Comparison of ENCODE assay signal across 18 cellular contexts in genomic region chrX:46547857-46548256, GRCh38. TPM values are rescaled to one million over a fixed set of nuclear protein-coding genes. Genes with fewer than 3 reads are reported as not detected.
DNase-seq lines count a peak whose midpoint lies in the region; FAIRE-seq and TF ChIP-seq lines count a peak whose summit lies in the region.
"Had no signal": no experiment of that assay in that cellular context is flagged by ENCODE, and none has a peak within 500 bp of the region (broad histone marks: within the 10 kb centered on the region; RNA-seq: fewer than 3 reads in every experiment).

No MANE protein-coding gene starts in this region.

- no peaks in the 10 kb centered on the region for H3K27me3 Mint-ChIP-seq in HFFc6 (ENCODE audit: insufficient read depth)
- H3K27me3 Mint-ChIP-seq: dendritic cell treated with granulocyte-macrophage colony-stimulating factor and Interleukin-4, amounts not matched to agents 40 ng/mL and 50 ng/mL, for 4 days; naive B cell; stimulated activated naive B cell treated with anti-CD40 and anti-IgM and Interleukin-4, amounts not matched to agents 10 μg/mL and 1 μg/mL and 100 μg/mL, for 72 hours had no signal

- H3K9ac ChIP-seq in keratinocyte (ENCODE audit: control insufficient read depth, extremely low read depth, insufficient read depth, low read length), result no peak overlapping the region

- H3K9me1 ChIP-seq in keratinocyte (ENCODE audit: control insufficient read depth, extremely low read depth, insufficient read depth, low read length), result no peaks in the 10 kb centered on the region

- CTCF ChIA-PET in AG04450 (lab: Charles Lee), result no interaction called here

- H3K4me1 Mint-ChIP-seq in HFFc6 (ENCODE audit: low read depth), result peaks cover 60% of the 10 kb centered on the region

- in situ Hi-C loops in astrocyte of the spinal cord (cut with HindIII; ENCODE audit: low sequenced_read_pairs), result no loop called here

- TF ChIP-seq CTCF in AG04450 (IDR thresholded peaks at IDR 0.05; ENCODE audit: low read depth, low read length), result no peak
- no peak for TF ChIP-seq CTCF in HFFc6 (IDR thresholded peaks at IDR 0.05)
- TF ChIP-seq CTCF in astrocyte of the spinal cord (IDR thresholded peaks at IDR 0.05; ENCODE audit: low read depth, low read length), result no peak
- TF ChIP-seq CTCF in keratinocyte (optimal IDR thresholded peaks at IDR 0.05 in 1 of 3, IDR thresholded peaks at IDR 0.05 in 1 of 3, conservative IDR thresholded peaks at IDR 0.05 in 1 of 3; ENCODE audit: extremely low read depth in 1 of 3, insufficient read depth in 2 of 3, low read length in 3 of 3), result no peak

- H3K27ac ChIP-seq in AG04450 (ENCODE audit: low read depth, low read length), result peak overlapping the region; percentile 77
- no peak overlapping the region for H3K27ac ChIP-seq in keratinocyte (ENCODE audit: control insufficient read depth, insufficient read depth, low read length)

- no peaks in the 10 kb centered on the region for H3K9me3 Mint-ChIP-seq in HFFc6
- H3K9me3 Mint-ChIP-seq: dendritic cell treated with granulocyte-macrophage colony-stimulating factor and Interleukin-4, amounts not matched to agents 40 ng/mL and 50 ng/mL, for 4 days; naive B cell had no signal

- H3K36me3 Mint-ChIP-seq in HFFc6 (ENCODE audit: low read depth), result peaks cover 21% of the 10 kb centered on the region
- H3K36me3 Mint-ChIP-seq: CD4-positive, CD25-positive, alpha-beta regulatory T cell; naive B cell had no signal

- FAIRE-seq in keratinocyte (lab: Jason Lieb, UNC), result no peak
- FAIRE-seq: GM19239 had no signal

- no peaks in the 10 kb centered on the region for H3K27me3 ChIP-seq in AG04450 (ENCODE audit: control insufficient read depth, insufficient read depth, low read length)
- no peaks in the 10 kb centered on the region for H3K27me3 ChIP-seq in keratinocyte (ENCODE audit: control insufficient read depth, extremely low read depth, insufficient read depth, low read length)

- no peaks in the 10 kb centered on the region for H3K36me3 ChIP-seq in keratinocyte (ENCODE audit: control insufficient read depth in 2 of 2, extremely low read depth in 1 of 2, insufficient read depth in 2 of 2, low read length in 2 of 2)

- POLR2A ChIA-PET in AG04450 (lab: Yijun Ruan, JAX), result no interaction called here

- H4K20me1 ChIP-seq in keratinocyte (ENCODE audit: control insufficient read depth, extremely low read depth, insufficient read depth, low read length), result no peaks in the 10 kb centered on the region

- peaks cover 6% of the 10 kb centered on the region for H3K4me1 ChIP-seq in keratinocyte (ENCODE audit: control insufficient read depth, extremely low read depth, insufficient read depth, low read length)

- H2AFZ ChIP-seq in keratinocyte (ENCODE audit: control insufficient read depth, low read length), result no peak overlapping the region

- peak overlapping the region; percentile 12 for H3K4me2 ChIP-seq in keratinocyte (ENCODE audit: control insufficient read depth, extremely low read depth, insufficient read depth, low read depth, low read length)

- peaks cover 28% of the 10 kb centered on the region for H3K79me2 ChIP-seq in keratinocyte (ENCODE audit: control insufficient read depth, insufficient read depth, low read length)

- H3K27ac Mint-ChIP-seq in HFFc6, result peak overlapping the region; percentile 75
- H3K27ac Mint-ChIP-seq: CD4-positive, CD25-positive, alpha-beta regulatory T cell; dendritic cell treated with granulocyte-macrophage colony-stimulating factor and Interleukin-4, amounts not matched to agents 40 ng/mL and 50 ng/mL, for 4 days; naive B cell; stimulated activated naive B cell treated with anti-CD40 and anti-IgM and Interleukin-4, amounts not matched to agents 10 μg/mL and 1 μg/mL and 100 μg/mL, for 72 hours had no signal

- no peaks in the 10 kb centered on the region; the same call in 1 of the 2 replicates for H3K9me3 ChIP-seq in AG04450 (ENCODE audit: control insufficient read depth, insufficient read depth, low read length)
- H3K9me3 ChIP-seq in keratinocyte (ENCODE audit: control insufficient read depth, low read depth, low read length), result no peaks in the 10 kb centered on the region

- DNase-seq in AG04450 (ENCODE audit: low read depth, low spot score) (peak; percentile 37), HFFc6 (peak; percentile 66), astrocyte of the spinal cord (ENCODE audit: low read depth, low spot score) (peak; percentile 70), keratinocyte (ENCODE audit: low read depth, low spot score) (peak; percentile 23), NCI-H128 (lab: John Stamatoyannopoulos, UW; ENCODE audit: unreplicated experiment) (no peak), NCI-H510A treated with DMSO at 0.1 percent for 48 hours (lab: John Stamatoyannopoulos, UW) (no peak)
- DNase-seq in stimulated activated CD4-positive, alpha-beta T cell treated with anti-CD3 and anti-CD28 coated beads, Interleukin-2, amount 100 ng/mL, for 48 hours, result no peak
- no peak for DNase-seq in activated naive CD4-positive, alpha-beta T cell (lab: John Stamatoyannopoulos, UW)
- DNase-seq: activated CD4-positive, alpha-beta T cell treated with anti-CD3 and anti-CD28 coated beads, Interleukin-2, amount 50 U/mL, for 1 hour; activated effector memory CD4-positive, alpha-beta T cell treated with anti-CD3 and anti-CD28 coated beads, Interleukin-2, amount 50 U/mL, for 16 hours; CD4-positive, CD25-positive, alpha-beta regulatory T cell; naive B cell; NCI-H1105 treated with DMSO at 0.1 percent for 48 hours; NCI-H82; stimulated activated CD4-positive, alpha-beta T cell treated with anti-CD3 and anti-CD28 coated beads, Interleukin-15, amount 100 ng/mL, for 24 hours; stimulated activated naive B cell treated with anti-CD40 and anti-IgM and Interleukin-4, amounts not matched to agents 10 μg/mL and 1 μg/mL and 100 μg/mL, for 72 hours had no signal

- dilution Hi-C loops in keratinocyte (cut with MboI; ENCODE audit: extremely low pct_ligation_motif_present, low sequenced_read_pairs), result no loop called here

- peak overlapping the region; percentile 68 for H3K4me3 Mint-ChIP-seq in HFFc6
- H3K4me3 Mint-ChIP-seq: CD4-positive, CD25-positive, alpha-beta regulatory T cell; dendritic cell treated with granulocyte-macrophage colony-stimulating factor and Interleukin-4, amounts not matched to agents 40 ng/mL and 50 ng/mL, for 4 days; stimulated activated naive B cell treated with anti-CD40 and anti-IgM and Interleukin-4, amounts not matched to agents 10 μg/mL and 1 μg/mL and 100 μg/mL, for 72 hours had no signal

- H3K4me3 ChIP-seq in AG04450 (ENCODE audit: low read depth, low read length), result 0 out of 2 replicates have a peak overlapping the region, but pooled peaks have one; percentile 7
- H3K4me3 ChIP-seq in astrocyte of the spinal cord (ENCODE audit: low read depth, low read length), result no peak overlapping the region
- no peak overlapping the region for H3K4me3 ChIP-seq in keratinocyte (ENCODE audit: control insufficient read depth in 2 of 3, extremely low read depth in 1 of 3, insufficient read depth in 2 of 3, low read depth in 1 of 3, low read length in 3 of 3)

RNA-seq across cellular contexts. Expression of gene ZNF674, which starts 2.6 kb away (rescaled TPM):
- polyA plus RNA-seq in AG04450 (2011; rRNA removed) (4.0 and 4.1 TPM in 2 replicates), keratinocyte (1.4 to 2.7 TPM (median 2.1 TPM) in 3 replicates)
- 12.9 and 14.0 TPM in 2 replicates for polyA minus RNA-seq in AG04450 (2011; rRNA and poly(A)+ RNA removed)
- 1 to 10 TPM; 5.1 to 7.1 (median 6.5) TPM for total RNA-seq in HFFc6 (2021; fragmentation: NEBNext Ultra II Directional; extraction: Animal tissue kit (Norgen Biotek cat#: 25700))
- 1.4 TPM for polyA plus RNA-seq in keratinocyte (2011; ENCODE audit: low read depth)
- polyA plus RNA-seq in keratinocyte (2011; cell fraction: cytosol; rRNA removed), result 0.66 and 1.0 TPM in 2 replicates
- 2.4 and 3.3 TPM in 2 replicates for polyA plus RNA-seq in keratinocyte (2011; cell fraction: nucleus; rRNA removed)
- polyA plus RNA-seq in keratinocyte (2012; ENCODE audit: low replicate concordance), result 1.6 and 2.0 TPM in 2 replicates
- 3.6 to 6.8 TPM (median 5.7 TPM) in 3 replicates for polyA minus RNA-seq in keratinocyte
- polyA minus RNA-seq in keratinocyte (2011; cell fraction: cytosol; rRNA and poly(A)+ RNA removed), result 2.3 TPM
- 3.2 and 5.8 TPM in 2 replicates for polyA minus RNA-seq in keratinocyte (2011; cell fraction: nucleus; rRNA and poly(A)+ RNA removed)

RNA-seq across cellular contexts. Expression of gene CHST7, which starts 25.7 kb away (rescaled TPM):
- polyA plus RNA-seq in AG04450 (2011; rRNA removed), result 2.1 and 2.3 TPM in 2 replicates
- polyA minus RNA-seq in AG04450 (2011; rRNA and poly(A)+ RNA removed), result 0.97 and 1.3 TPM in 2 replicates
- 10 to 100 TPM; 16.1 to 17.8 (median 17.0) TPM for total RNA-seq in HFFc6 (2021; fragmentation: NEBNext Ultra II Directional; extraction: Animal tissue kit (Norgen Biotek cat#: 25700))
- 0.26 to 0.39 TPM (median 0.27 TPM) in 3 replicates for polyA plus RNA-seq in keratinocyte
- polyA plus RNA-seq in keratinocyte (2011; ENCODE audit: low read depth), result 0.64 TPM
- polyA plus RNA-seq in keratinocyte (2011; cell fraction: cytosol; rRNA removed), result 0.21 and 0.26 TPM in 2 replicates
- 0.28 and 0.33 TPM in 2 replicates for polyA plus RNA-seq in keratinocyte (2011; cell fraction: nucleus; rRNA removed)
- 0.59 and 0.66 TPM in 2 replicates for polyA plus RNA-seq in keratinocyte (2012; ENCODE audit: low replicate concordance)
- polyA minus RNA-seq in keratinocyte, result 0.72 TPM in 1 of 3 replicates, not detected in the others
- 0.77 TPM for polyA minus RNA-seq in keratinocyte (2011; cell fraction: cytosol; rRNA and poly(A)+ RNA removed)
- polyA minus RNA-seq in keratinocyte (2011; cell fraction: nucleus; rRNA and poly(A)+ RNA removed), result 0.54 and 0.74 TPM in 2 replicates

Comparison
In these comparisons a context has a peak if more than half of its experiments do, and no peak if none do; other contexts are left out.
1. DNase-seq: peak in AG04450 (single experiment), HFFc6 (single experiment), astrocyte of the spinal cord (single experiment) and keratinocyte (single experiment); none in NCI-H128 (single experiment), stimulated activated CD4-positive, alpha-beta T cell treated with anti-CD3 and anti-CD28 coated beads, Interleukin-2, amount 100 ng/mL, for 48 hours (0 of 2), NCI-H510A treated with DMSO at 0.1 percent for 48 hours (single experiment) and activated naive CD4-positive, alpha-beta T cell (0 of 4).